8 cellular contexts compared by ENCODE assay signal in genomic region chr10:86755454-86755739, GRCh38. TPM values are rescaled to one million over a fixed set of nuclear protein-coding genes. Genes with fewer than 3 reads are reported as not detected.
A peak's percentile ranks its signal among the peaks of the same experiment; 100 is the strongest.
DNase-seq lines count a peak whose midpoint lies in the region; ATAC-seq and TF ChIP-seq lines count a peak whose summit lies in the region.

No MANE protein-coding gene starts in this region.

- H3K4me2 ChIP-seq in hepatocyte: peak overlapping the region; percentile 77

- H3K4me3 Mint-ChIP-seq in stimulated activated naive B cell treated with anti-CD40 and anti-IgM and Interleukin-4, amounts not matched to agents 10 μg/mL and 1 μg/mL and 100 μg/mL, for 72 hours: peak overlapping the region; percentile 87 to 91

- H3K4me3 ChIP-seq in WI38 (ENCODE audit: low read depth, low read length) (peak overlapping the region; percentile 77), hepatocyte (peak overlapping the region; percentile 75)

- peaks cover 26 to 35% of the 10 kb centered on the region in 2 donors for H3K4me1 Mint-ChIP-seq in stimulated activated naive B cell treated with anti-CD40 and anti-IgM and Interleukin-4, amounts not matched to agents 10 μg/mL and 1 μg/mL and 100 μg/mL, for 72 hours

- H3K79me2 ChIP-seq in hepatocyte: peaks cover 55% of the 10 kb centered on the region

- WGBS in hepatocyte (ENCODE audit: low lambda C conversion rate, missing lambda C conversion rate): 1% methylated on average over 9 of the region's 9 CpGs

- H2AFZ ChIP-seq in hepatocyte: peak overlapping the region; percentile 66

- no peaks in the 10 kb centered on the region for H3K36me3 Mint-ChIP-seq in stimulated activated naive B cell treated with anti-CD40 and anti-IgM and Interleukin-4, amounts not matched to agents 10 μg/mL and 1 μg/mL and 100 μg/mL, for 72 hours

- H3K4me1 ChIP-seq in hepatocyte (ENCODE audit: insufficient read depth): peaks cover 26% of the 10 kb centered on the region

- H3K9me3 ChIP-seq in hepatocyte (ENCODE audit: low read depth): no peaks in the 10 kb centered on the region

- peaks cover 33 to 56% of the 10 kb centered on the region in 2 donors for H3K27me3 Mint-ChIP-seq in stimulated activated naive B cell treated with anti-CD40 and anti-IgM and Interleukin-4, amounts not matched to agents 10 μg/mL and 1 μg/mL and 100 μg/mL, for 72 hours

- peaks cover 17% of the 10 kb centered on the region for H4K20me1 ChIP-seq in hepatocyte (ENCODE audit: insufficient read depth, poor library complexity, severe bottlenecking)

- H3K27me3 ChIP-seq in hepatocyte: no peaks in the 10 kb centered on the region

- H3K9me2 ChIP-seq in hepatocyte (replicated peaks; ENCODE audit: insufficient read depth): no peaks in the 10 kb centered on the region

- TF ChIP-seq CTCF in WI38 (IDR thresholded peaks at IDR 0.05; ENCODE audit: low read depth, low read length) (no peak), hepatocyte (IDR thresholded peaks at IDR 0.05; ENCODE audit: poor library complexity) (no peak)

- H3K27ac ChIP-seq in hepatocyte: peak overlapping the region; percentile 100

- no peaks in the 10 kb centered on the region for H3K36me3 ChIP-seq in hepatocyte (replicated peaks; ENCODE audit: insufficient read depth, low read depth)

- DNase-seq in NCI-H1694 treated with DMSO at 0.1 percent for 48 hours (lab: John Stamatoyannopoulos, UW) (peak; percentile 66), NCI-H1694 (lab: John Stamatoyannopoulos, UW) (no peak), hepatocyte (ENCODE audit: low spot score) (no peak), NCI-H69 (lab: John Stamatoyannopoulos, UW) (no peak), AG08395 (ENCODE audit: low spot score) (no peak)
- DNase-seq in stimulated activated naive B cell treated with anti-CD40 and anti-IgM and Interleukin-4, amounts not matched to agents 10 μg/mL and 1 μg/mL and 100 μg/mL, for 72 hours: no peak

- H3K9me3 Mint-ChIP-seq in stimulated activated naive B cell treated with anti-CD40 and anti-IgM and Interleukin-4, amounts not matched to agents 10 μg/mL and 1 μg/mL and 100 μg/mL, for 72 hours: no peaks in the 10 kb centered on the region

- H3K27ac Mint-ChIP-seq in stimulated activated naive B cell treated with anti-CD40 and anti-IgM and Interleukin-4, amounts not matched to agents 10 μg/mL and 1 μg/mL and 100 μg/mL, for 72 hours: peak overlapping the region; percentile 89

- ATAC-seq in stimulated activated naive B cell treated with anti-CD40 and anti-IgM and Interleukin-4, amounts not matched to agents 10 μg/mL and 1 μg/mL and 100 μg/mL, for 72 hours (replicated peaks): no peak
- ATAC-seq in HG03342 (IDR thresholded peaks at IDR 0.05; ENCODE audit: unreplicated experiment): no peak

RNA-seq across cellular contexts. Expression of gene BMPR1A, which starts 1.0 kb away (rescaled TPM):
- total RNA-seq in hepatocyte: 58.0 and 58.7 TPM in 2 replicates
- 13.9 and 25.1 TPM in 2 replicates for polyA plus RNA-seq in hepatocyte
